8 cellular contexts compared by ENCODE assay signal in the genomic region with DNA sequence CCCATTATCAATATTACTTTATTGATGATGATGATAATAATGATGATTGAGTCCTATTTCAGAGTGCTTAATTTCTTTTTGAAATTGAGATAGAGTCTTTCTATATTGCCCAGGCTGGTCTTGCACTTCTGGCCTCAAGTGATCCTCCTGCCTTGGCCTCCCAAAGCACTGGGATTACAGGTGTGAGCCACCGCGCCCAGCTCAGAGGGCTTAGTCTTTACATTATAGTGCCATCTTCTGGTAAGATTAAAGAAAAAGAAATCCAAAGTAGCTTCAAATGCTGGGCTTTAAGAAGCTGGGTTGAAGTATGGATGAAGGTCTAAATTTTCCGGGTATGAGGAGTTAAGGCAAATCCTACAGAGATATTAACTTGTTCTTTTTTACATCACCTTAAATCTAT. TPM values are rescaled to one million over a fixed set of nuclear protein-coding genes. Genes with fewer than 3 reads are reported as not detected.
DNase-seq lines count a peak whose midpoint lies in the region; ATAC-seq and TF ChIP-seq lines count a peak whose summit lies in the region.

No MANE protein-coding gene starts in this region.

- H4K20me1 ChIP-seq in PC-3 (ENCODE audit: low read length), result no peaks in the 10 kb centered on the region

- intact Hi-C loops in PC-3 (cut with micrococcal nuclease), result loop anchor here (1.0 kb wide), 1 partner anchor 112 kb away; no protein-coding TSS in a partner anchor

- DNase-seq in AG04450 (ENCODE audit: low read depth, low spot score) (no peak), GM13976 (ENCODE audit: low spot score) (no peak), PC-3 (peak; percentile 62), choroid plexus epithelial cell (ENCODE audit: low read depth) (peak; percentile 53)
- DNase-seq in stimulated activated CD4-positive, alpha-beta T cell treated with anti-CD3 and anti-CD28 coated beads, Interleukin-4, amount 100 ng/mL, for 1 hour, result peak; percentile 12

- CTCF ChIA-PET in AG04450 (lab: Charles Lee) (interaction anchor here (0.5 to 10.4 kb wide), 5 partner anchors 11 to 221 kb away, joined by 3 to 237 read pairs (median 4); a partner anchor contains a TSS), PC-3 (lab: Charles Lee) (interaction anchor here (0.6 to 3.4 kb wide), 5 partner anchors 10 to 550 kb away, joined by 3 to 147 read pairs (median 4); a partner anchor contains a TSS)

- H3K36me3 ChIP-seq in PC-3 (ENCODE audit: low read depth, low read length), result no peaks in the 10 kb centered on the region
- H3K36me3 ChIP-seq in gastroesophageal sphincter, result no peaks in the 10 kb centered on the region

- no peak for ATAC-seq in PC-3
- ATAC-seq in HG03097 (IDR thresholded peaks at IDR 0.05; ENCODE audit: low FRiP score, unreplicated experiment), result no peak
- ATAC-seq in gastroesophageal sphincter, result no peak
- no peak for ATAC-seq in GM18907 (IDR thresholded peaks at IDR 0.05; ENCODE audit: unreplicated experiment)

- WGBS in gastroesophageal sphincter (ENCODE audit: low coverage in 1 of 2), 2 donors, result 33 to 88% methylated on average over 1 to 3 of the region's 3 CpGs

- POLR2A ChIA-PET in AG04450 (lab: Yijun Ruan, JAX), result no interaction called here
- POLR2A ChIA-PET in PC-3 (lab: Charles Lee; ENCODE audit: unreplicated experiment), result interaction anchor here (0.5 kb wide), 1 partner anchor 115 kb away, joined by 3 read pairs; a partner anchor contains a TSS

- H3K27me3 ChIP-seq in AG04450 (ENCODE audit: control insufficient read depth, insufficient read depth, low read length) (no peaks in the 10 kb centered on the region), PC-3 (ENCODE audit: low read length) (peaks cover 14% of the 10 kb centered on the region; the same call in 1 of the 2 replicates), gastroesophageal sphincter (peaks cover 14% of the 10 kb centered on the region)

- in situ Hi-C loops in GM13976 (cut with MboI; ENCODE audit: low sequenced_read_pairs, unreplicated experiment), result loop anchor here (5.0 kb wide), 1 partner anchor 114 kb away; a partner anchor contains a TSS

- H3K4me1 ChIP-seq in PC-3 (ENCODE audit: insufficient read depth, low read length) (peaks cover 7% of the 10 kb centered on the region; the same call in 1 of the 2 replicates), gastroesophageal sphincter (peaks cover 0 to 20% (median 3%) of the 10 kb centered on the region in 3 donors)

- H3K9me3 ChIP-seq in AG04450 (ENCODE audit: control insufficient read depth, insufficient read depth, low read length) (no peaks in the 10 kb centered on the region; the same call in 1 of the 2 replicates), PC-3 (ENCODE audit: low read length) (no peaks in the 10 kb centered on the region), gastroesophageal sphincter (no peaks in the 10 kb centered on the region)

- no peak for TF ChIP-seq EP300 in gastroesophageal sphincter (IDR thresholded peaks at IDR 0.05)

- no peak overlapping the region for H3K9ac ChIP-seq in PC-3 (ENCODE audit: low read length)

- peaks cover 4% of the 10 kb centered on the region for H3F3A ChIP-seq in PC-3 (ENCODE audit: low read length, unreplicated experiment)

- no peak for TF ChIP-seq POLR2A in gastroesophageal sphincter (IDR thresholded peaks at IDR 0.05)

- peaks cover 4% of the 10 kb centered on the region; the same call in 1 of the 2 replicates for H3K79me2 ChIP-seq in PC-3 (ENCODE audit: low read length)

- no peaks in the 10 kb centered on the region for H3K9me2 ChIP-seq in PC-3 (replicated peaks; ENCODE audit: low read length)

- H3K27ac ChIP-seq in AG04450 (ENCODE audit: low read depth, low read length), result no peak overlapping the region
- H3K27ac ChIP-seq in PC-3 (ENCODE audit: low read length), result no peak overlapping the region
- no peak overlapping the region for H3K27ac ChIP-seq in gastroesophageal sphincter

- TF ChIP-seq CTCF in AG04450 (IDR thresholded peaks at IDR 0.05; ENCODE audit: low read depth, low read length) (peak; percentile 35), GM13976 (IDR thresholded peaks at IDR 0.05; ENCODE audit: borderline replicate concordance, control extremely low read depth, extremely low read depth, insufficient read depth, missing control alignments) (peak; percentile 39), PC-3 (conservative IDR thresholded peaks at IDR 0.05; ENCODE audit: low read depth, low read length) (peak; percentile 68; the same call in 1 of the 2 replicates), choroid plexus epithelial cell (conservative IDR thresholded peaks at IDR 0.05; ENCODE audit: low read depth, low read length) (peak; percentile 55), gastroesophageal sphincter (IDR thresholded peaks at IDR 0.05) (peak in 1 of 4 experiments; percentile 17)

- no peak overlapping the region for H3K4me3 ChIP-seq in AG04450 (ENCODE audit: low read depth, low read length)
- H3K4me3 ChIP-seq in PC-3 (ENCODE audit: low read length), result no peak overlapping the region
- no peak overlapping the region for H3K4me3 ChIP-seq in choroid plexus epithelial cell (ENCODE audit: low read depth, low read length)
- H3K4me3 ChIP-seq in gastroesophageal sphincter, result no peak overlapping the region

- H3K4me2 ChIP-seq in PC-3 (ENCODE audit: low read length), result no peak overlapping the region

- no peak overlapping the region for H2AFZ ChIP-seq in PC-3 (ENCODE audit: low read length)

- no TSS peak for BruUV-seq in PC-3 (replicated peaks; lab: Mats Ljungman, UMichigan)

RNA-seq across cellular contexts. Expression of a gene that starts 3.4 kb away (rescaled TPM):
- 10.7 and 11.8 TPM in 2 replicates for polyA plus RNA-seq in AG04450 (2011; rRNA removed)
- polyA minus RNA-seq in AG04450 (2011; rRNA and poly(A)+ RNA removed), result 17.2 and 22.3 TPM in 2 replicates
- total RNA-seq in PC-3 (2014; rRNA removed), result 6.2 and 11.6 TPM in 2 replicates
- total RNA-seq in gastroesophageal sphincter, result 10 to 100 TPM; 22.6 to 35.6 (median 28.1) TPM

RNA-seq across cellular contexts. Expression of a gene that starts 11.8 kb away (rescaled TPM):
- polyA plus RNA-seq in AG04450 (2011; rRNA removed), result not detected in 2 replicates
- not detected in 2 replicates for polyA minus RNA-seq in AG04450 (2011; rRNA and poly(A)+ RNA removed)
- not detected in 2 replicates for total RNA-seq in PC-3 (2014; rRNA removed)
- not detected for total RNA-seq in gastroesophageal sphincter

Comparison
In these comparisons a context has a peak if more than half of its experiments do, and no peak if none do; other contexts are left out.
1. DNase-seq: peak in PC-3 (single experiment), choroid plexus epithelial cell (single experiment) and stimulated activated CD4-positive, alpha-beta T cell treated with anti-CD3 and anti-CD28 coated beads, Interleukin-4, amount 100 ng/mL, for 1 hour (single experiment); none in AG04450 (single experiment) and GM13976 (single experiment).